ENCODE assay signal across 1 cellular context in genomic region chr14:30897121-30897520, GRCh38. TPM values are rescaled to one million over a fixed set of nuclear protein-coding genes. Genes with fewer than 3 reads are reported as not detected.
"Had no signal": no experiment of that assay in that cellular context is flagged by ENCODE, and none has a peak within 500 bp of the region (broad histone marks: within the 10 kb centered on the region; RNA-seq: fewer than 3 reads in every experiment).

No MANE protein-coding gene starts in this region.

RNA-seq across cellular contexts. Expression of gene COCH, which starts 22.8 kb away (rescaled TPM):
- total RNA-seq: mammary epithelial cell had no signal
